In genomic region chr9:88741335-88741734, GRCh38 we compare ENCODE assay signal across 9 cellular contexts.
DNase-seq lines count a peak whose midpoint lies in the region; ATAC-seq, FAIRE-seq and TF ChIP-seq lines count a peak whose summit lies in the region.
"Had no signal": no experiment of that assay in that cellular context is flagged by ENCODE, and none has a peak within 500 bp of the region (broad histone marks: within the 10 kb centered on the region; RNA-seq: fewer than 3 reads in every experiment).

No MANE protein-coding gene starts in this region.

- H3K9ac ChIP-seq in OCI-LY3 (ENCODE audit: low read length) (no peak overlapping the region), endothelial cell of umbilical vein (replicated peaks; ENCODE audit: extremely low read depth, insufficient read depth, low read length) (no peak overlapping the region)

- no peak overlapping the region for H3K4me3 Mint-ChIP-seq in stimulated activated naive CD8-positive, alpha-beta T cell treated with anti-CD3 and anti-CD28 coated beads, Interleukin-15, amount 100 ng/mL, for 72 hours
- H3K4me3 Mint-ChIP-seq: IgD-negative memory B cell had no signal

- H3K27me3 Mint-ChIP-seq in stimulated activated naive CD8-positive, alpha-beta T cell treated with anti-CD3 and anti-CD28 coated beads, Interleukin-15, amount 100 ng/mL, for 72 hours: peaks cover 48% of the 10 kb centered on the region

- POLR2A ChIA-PET in endothelial cell of umbilical vein (lab: Charles Lee): no interaction called here

- no peaks in the 10 kb centered on the region for H4K20me1 ChIP-seq in OCI-LY3 (ENCODE audit: insufficient read depth, low read length)
- no peaks in the 10 kb centered on the region for H4K20me1 ChIP-seq in endothelial cell of umbilical vein (replicated peaks; ENCODE audit: control insufficient read depth, extremely low read depth, insufficient read depth, low read length)

- peak; percentile 53 for TF ChIP-seq CTCF in OCI-LY3 (IDR thresholded peaks at IDR 0.05; ENCODE audit: low read depth, low read length)
- peak; percentile 27 to 46 for TF ChIP-seq CTCF in endothelial cell of umbilical vein (IDR thresholded peaks at IDR 0.05; ENCODE audit: extremely low read depth in 1 of 2, insufficient read depth in 1 of 2, low read depth in 1 of 2, low read length in 2 of 2)
- peak in 1 of 3 experiments; percentile 16 for TF ChIP-seq CTCF in vagina (IDR thresholded peaks at IDR 0.05)

- H3K27ac ChIP-seq in OCI-LY3 (ENCODE audit: low read length): no peak overlapping the region
- no peak overlapping the region for H3K27ac ChIP-seq in endothelial cell of umbilical vein (ENCODE audit: insufficient read depth, low read depth, low read length)
- H3K27ac ChIP-seq in vagina: peak overlapping the region; percentile 42

- no peak for FAIRE-seq in endothelial cell of umbilical vein (lab: Jason Lieb, UNC)

- no peaks in the 10 kb centered on the region for H3K9me1 ChIP-seq in endothelial cell of umbilical vein (replicated peaks; ENCODE audit: control insufficient read depth, extremely low read depth, insufficient read depth, low read length)

- H3K9me3 ChIP-seq in OCI-LY3 (ENCODE audit: insufficient read depth, low read length) (no peaks in the 10 kb centered on the region), endothelial cell of umbilical vein (replicated peaks; ENCODE audit: control insufficient read depth, insufficient read depth, low read length) (no peaks in the 10 kb centered on the region), vagina (no peaks in the 10 kb centered on the region)

- DNase-seq in stimulated activated naive CD8-positive, alpha-beta T cell treated with anti-CD3 and anti-CD28 coated beads, Interleukin-15, Interleukin-2, amounts not matched to agents 100 U/mL and 50 U/mL, for 24 hours: peak; percentile 30
- no peak for DNase-seq in stimulated activated naive CD8-positive, alpha-beta T cell treated with anti-CD3 and anti-CD28 coated beads, Interleukin-15, amount 100 ng/mL, for 72 hours
- DNase-seq in endothelial cell of umbilical vein (ENCODE audit: low read depth, low spot score) (no peak), vagina (ENCODE audit: extremely low spot score in 2 of 2) (no peak), H4 (ENCODE audit: low spot score) (no peak)

- H2AFZ ChIP-seq in OCI-LY3 (ENCODE audit: low read depth, low read length) (no peak overlapping the region), endothelial cell of umbilical vein (ENCODE audit: low read depth, low read length) (no peak overlapping the region)

- no peak for ATAC-seq in stimulated activated naive CD8-positive, alpha-beta T cell treated with anti-CD3 and anti-CD28 coated beads, Interleukin-15, Interleukin-2, amounts not matched to agents 100 U/mL and 50 U/mL, for 24 hours
- no peak for ATAC-seq in stimulated activated naive CD8-positive, alpha-beta T cell treated with anti-CD3 and anti-CD28 coated beads, Interleukin-15, amount 100 ng/mL, for 72 hours
- ATAC-seq in HG03439 (IDR thresholded peaks at IDR 0.05; ENCODE audit: unreplicated experiment) (no peak), GM18858 (IDR thresholded peaks at IDR 0.05; ENCODE audit: unreplicated experiment) (no peak)

- H3K4me3 ChIP-seq in OCI-LY3 (ENCODE audit: low read length) (no peak overlapping the region), endothelial cell of umbilical vein (replicated peaks in 1 of 3; ENCODE audit: insufficient read depth in 1 of 3, low read depth in 1 of 3, low read length in 3 of 3) (no peak overlapping the region), vagina (no peak overlapping the region)

- H3K27ac Mint-ChIP-seq in stimulated activated naive CD8-positive, alpha-beta T cell treated with anti-CD3 and anti-CD28 coated beads, Interleukin-15, amount 100 ng/mL, for 72 hours: no peak overlapping the region
- H3K27ac Mint-ChIP-seq: IgD-negative memory B cell had no signal

- dilution Hi-C loops in endothelial cell of umbilical vein (cut with MboI; ENCODE audit: extremely low pct_ligation_motif_present, low sequenced_read_pairs): no loop called here

- peaks cover 5% of the 10 kb centered on the region; the same call in 1 of the 2 replicates for H3K27me3 ChIP-seq in OCI-LY3 (ENCODE audit: low read depth, low read length)
- H3K27me3 ChIP-seq in endothelial cell of umbilical vein (ENCODE audit: control insufficient read depth in 2 of 2, insufficient read depth in 2 of 2, low read length in 2 of 2): no peaks in the 10 kb centered on the region
- no peaks in the 10 kb centered on the region for H3K27me3 ChIP-seq in vagina

- intact Hi-C loops in endothelial cell of umbilical vein (cut with micrococcal nuclease): loop anchor here (1.0 to 2.0 kb wide), 2 partner anchors 81 to 147 kb away; no protein-coding TSS in a partner anchor
- intact Hi-C loops in vagina (cut with DNase I): loop anchor here (10.0 kb wide), 1 partner anchor 253 kb away; the partner anchor contains the start of gene S1PR3

- H3K36me3 ChIP-seq in OCI-LY3 (replicated peaks; ENCODE audit: low read depth, low read length) (no peaks in the 10 kb centered on the region), endothelial cell of umbilical vein (ENCODE audit: control insufficient read depth in 2 of 2, extremely low read depth in 1 of 2, insufficient read depth in 2 of 2, low read length in 2 of 2) (no peaks in the 10 kb centered on the region), vagina (no peaks in the 10 kb centered on the region)

- H3K4me1 ChIP-seq in OCI-LY3 (ENCODE audit: low read length) (no peaks in the 10 kb centered on the region), endothelial cell of umbilical vein (ENCODE audit: control insufficient read depth, extremely low read depth, insufficient read depth, low read length) (peaks cover 2% of the 10 kb centered on the region), vagina (peaks cover 50% of the 10 kb centered on the region)

- H3K9me3 Mint-ChIP-seq in stimulated activated naive CD8-positive, alpha-beta T cell treated with anti-CD3 and anti-CD28 coated beads, Interleukin-15, amount 100 ng/mL, for 72 hours: no peaks in the 10 kb centered on the region
- H3K9me3 Mint-ChIP-seq: IgD-negative memory B cell had no signal

- H3K4me1 Mint-ChIP-seq in stimulated activated naive CD8-positive, alpha-beta T cell treated with anti-CD3 and anti-CD28 coated beads, Interleukin-15, amount 100 ng/mL, for 72 hours: no peaks in the 10 kb centered on the region
- H3K4me1 Mint-ChIP-seq: IgD-negative memory B cell had no signal

- H3K79me2 ChIP-seq in OCI-LY3 (ENCODE audit: low read length) (no peaks in the 10 kb centered on the region), endothelial cell of umbilical vein (ENCODE audit: control insufficient read depth, insufficient read depth, low read length) (no peaks in the 10 kb centered on the region)

- no peak for TF ChIP-seq POLR2A in endothelial cell of umbilical vein (IDR thresholded peaks at IDR 0.05; ENCODE audit: low read depth, low read length)
- no peak for TF ChIP-seq POLR2A in vagina (IDR thresholded peaks at IDR 0.05)

- H3K4me2 ChIP-seq in OCI-LY3 (ENCODE audit: low read length) (no peak overlapping the region), endothelial cell of umbilical vein (ENCODE audit: insufficient read depth, low read length) (no peak overlapping the region)

- CTCF ChIA-PET in endothelial cell of umbilical vein (lab: Charles Lee): no interaction called here

- BruUV-seq in endothelial cell of umbilical vein (replicated peaks; lab: Mats Ljungman, UMichigan): no TSS peak

TF ChIP-seq in endothelial cell of umbilical vein, 7 proteins besides CTCF, POLR2A, EP300 and RAD21:
- TF ChIP-seq POLR2AphosphoS5 (IDR thresholded peaks at IDR 0.05; ENCODE audit: insufficient read depth, low read depth, low read length) (no peak), JUN (IDR thresholded peaks at IDR 0.05; ENCODE audit: borderline replicate concordance, insufficient read depth, insufficient read length, low read depth) (no peak)
